ENCODE assay signal across 19 cellular contexts in the genomic region with DNA sequence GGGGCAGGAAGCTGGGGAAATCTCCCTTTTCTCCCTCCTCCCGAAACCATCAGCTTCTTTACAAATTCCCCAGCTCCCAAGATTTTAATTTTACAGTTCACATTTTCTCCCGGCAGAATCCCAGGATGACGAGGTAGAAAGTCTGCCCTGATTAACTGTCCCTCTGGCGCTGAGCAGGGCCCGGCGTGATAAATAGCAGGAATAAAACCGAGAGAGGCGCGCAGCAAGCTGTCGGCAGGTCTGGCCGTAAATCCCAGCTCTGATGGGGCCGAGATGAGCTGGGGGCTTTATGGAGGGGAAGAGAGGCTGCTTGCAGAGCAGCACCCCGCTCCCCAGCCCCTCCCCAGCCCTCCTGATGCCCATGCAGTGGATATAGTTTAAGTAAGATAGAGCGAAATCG.
DNase-seq lines count a peak whose midpoint lies in the region; ATAC-seq, FAIRE-seq and TF ChIP-seq lines count a peak whose summit lies in the region.
"Had no signal": no experiment of that assay in that cellular context is flagged by ENCODE, and none has a peak within 500 bp of the region (broad histone marks: within the 10 kb centered on the region; RNA-seq: fewer than 3 reads in every experiment).

No MANE protein-coding gene starts in this region.

- no peak for TF ChIP-seq CTCF in D721Med (IDR thresholded peaks at IDR 0.05; ENCODE audit: insufficient read depth, missing control alignments)

- no peak for FAIRE-seq in D721Med (lab: Jason Lieb, UNC)
- FAIRE-seq: A204.1, GM12878, GM18507 had no signal

- ATAC-seq in left lobe of liver (no peak), GM18498 (IDR thresholded peaks at IDR 0.05; ENCODE audit: unreplicated experiment) (no peak)
- ATAC-seq: GM12878, GM23338, HCT116 had no signal

- DNase-seq in NCI-H82 (lab: John Stamatoyannopoulos, UW), result peak; percentile 52
- DNase-seq in NCI-H82 treated with DMSO at 0.1 percent for 48 hours (lab: John Stamatoyannopoulos, UW; ENCODE audit: unreplicated experiment), result no peak
- DNase-seq in D721Med (ENCODE audit: insufficient read length, low spot score), result peak; percentile 48
- peak; percentile 59 for DNase-seq in left kidney (ENCODE audit: low read depth, low spot score)
- DNase-seq in left lobe of liver (ENCODE audit: low spot score), result no peak
- DNase-seq: C1 segment of cervical spinal cord; Calu3; CD4-positive, alpha-beta memory T cell; COR-L47; DMS153; DND-41; GDM1; H9 had no signal

Comparison
In these comparisons a context has a peak if more than half of its experiments do, and no peak if none do; other contexts are left out.
1. DNase-seq: peak in NCI-H82 (single experiment), D721Med (single experiment) and left kidney (single experiment); none in NCI-H82 treated with DMSO at 0.1 percent for 48 hours (single experiment) and left lobe of liver (single experiment).